Comparison of ENCODE assay signal across 8 cellular contexts in genomic region chr6:30541515-30542403, GRCh38. TPM values are rescaled to one million over a fixed set of nuclear protein-coding genes. Genes with fewer than 3 reads are reported as not detected.
DNase-seq lines count a peak whose midpoint lies in the region; ATAC-seq lines count a peak whose summit lies in the region.

No MANE protein-coding gene starts in this region.

- CTCF ChIA-PET in activated CD4-positive, alpha-beta T cell treated with anti-CD3 and anti-CD28 coated beads, Interleukin-2, amount 10 ng/mL, durations not matched to agents 7 days and 5 days (lab: Charles Lee) = interaction anchor here (0.6 to 8.9 kb wide), 32 partner anchors 10 to 546 kb away, joined by 3 to 113 read pairs (median 5); partner anchors contain the start of genes DHX16, GNL1 and PRR3

- peak; percentile 56 for ATAC-seq in HG03354 (IDR thresholded peaks at IDR 0.05; ENCODE audit: poor library complexity, severe bottlenecking, unreplicated experiment)
- peak; percentile 94 for ATAC-seq in left lobe of liver
- ATAC-seq in GM19351 (IDR thresholded peaks at IDR 0.05; ENCODE audit: unreplicated experiment) = no peak

- H3K4me3 Mint-ChIP-seq in activated CD4-positive, alpha-beta T cell treated with anti-CD3 and anti-CD28 coated beads, Interleukin-2, amount 10 ng/mL, durations not matched to agents 7 days and 5 days = peak overlapping the region; percentile 73

- peaks cover 38% of the 10 kb centered on the region for H3K4me1 Mint-ChIP-seq in activated CD4-positive, alpha-beta T cell treated with anti-CD3 and anti-CD28 coated beads, Interleukin-2, amount 10 ng/mL, durations not matched to agents 7 days and 5 days

- H3K9me3 Mint-ChIP-seq in activated CD4-positive, alpha-beta T cell treated with anti-CD3 and anti-CD28 coated beads, Interleukin-2, amount 10 ng/mL, durations not matched to agents 7 days and 5 days = no peaks in the 10 kb centered on the region

- DNase-seq in DMS 273 (lab: John Stamatoyannopoulos, UW; ENCODE audit: unreplicated experiment) (peak; percentile 91), NCI-H69 (lab: John Stamatoyannopoulos, UW) (peak; percentile 84), dedifferentiated amniotic fluid mesenchymal stem cell (ENCODE audit: extremely low spot score) (peak; percentile 85), left lobe of liver (ENCODE audit: low spot score) (peak; percentile 78)
- DNase-seq in activated CD4-positive, alpha-beta T cell treated with anti-CD3 and anti-CD28 coated beads, Interleukin-2, amount 10 ng/mL, durations not matched to agents 7 days and 5 days = peak; percentile 83
- DNase-seq in stimulated activated CD4-positive, alpha-beta T cell treated with anti-CD3 and anti-CD28 coated beads, Interleukin-2, amount 100 ng/mL, for 24 hours = peak; percentile 82

- H3K27ac Mint-ChIP-seq in activated CD4-positive, alpha-beta T cell treated with anti-CD3 and anti-CD28 coated beads, Interleukin-2, amount 10 ng/mL, durations not matched to agents 7 days and 5 days = peak overlapping the region; percentile 92

- POLR2A ChIA-PET in activated CD4-positive, alpha-beta T cell treated with anti-CD3 and anti-CD28 coated beads, Interleukin-2, amount 10 ng/mL, durations not matched to agents 7 days and 5 days (lab: Charles Lee) = interaction anchor here (0.8 to 1.0 kb wide), 2 partner anchors 9 to 48 kb away, joined by 3 to 4 read pairs; no protein-coding TSS in a partner anchor

- peaks cover 7% of the 10 kb centered on the region for H3K27me3 Mint-ChIP-seq in activated CD4-positive, alpha-beta T cell treated with anti-CD3 and anti-CD28 coated beads, Interleukin-2, amount 10 ng/mL, durations not matched to agents 7 days and 5 days

- peaks cover 12% of the 10 kb centered on the region for H3K36me3 Mint-ChIP-seq in activated CD4-positive, alpha-beta T cell treated with anti-CD3 and anti-CD28 coated beads, Interleukin-2, amount 10 ng/mL, durations not matched to agents 7 days and 5 days (ENCODE audit: low read depth)

RNA-seq across cellular contexts. Expression of gene GNL1, which starts 14.5 kb away (rescaled TPM):
- 10 to 100 TPM; 51.5 to 59.9 TPM for total RNA-seq in activated CD4-positive, alpha-beta T cell treated with anti-CD3 and anti-CD28 coated beads, Interleukin-2, amount 10 ng/mL, durations not matched to agents 7 days and 5 days
- total RNA-seq in left lobe of liver = 24.0 TPM

RNA-seq across cellular contexts. Expression of gene PRR3, which starts 15.3 kb away (rescaled TPM):
- total RNA-seq in activated CD4-positive, alpha-beta T cell treated with anti-CD3 and anti-CD28 coated beads, Interleukin-2, amount 10 ng/mL, durations not matched to agents 7 days and 5 days = 10 to 100 TPM; 16.0 to 22.2 TPM
- 2.3 TPM for total RNA-seq in left lobe of liver

RNA-seq across cellular contexts. Expression of gene ABCF1, which starts 29.5 kb away (rescaled TPM):
- total RNA-seq in activated CD4-positive, alpha-beta T cell treated with anti-CD3 and anti-CD28 coated beads, Interleukin-2, amount 10 ng/mL, durations not matched to agents 7 days and 5 days = 10 to 100 TPM; 72.2 to 78.0 TPM
- total RNA-seq in left lobe of liver = 24.4 TPM

RNA-seq across cellular contexts. Expression of gene HLA-E, which starts 52.5 kb away (rescaled TPM):
- 100 to 1,000 TPM; 706 to 753 TPM for total RNA-seq in activated CD4-positive, alpha-beta T cell treated with anti-CD3 and anti-CD28 coated beads, Interleukin-2, amount 10 ng/mL, durations not matched to agents 7 days and 5 days
- total RNA-seq in left lobe of liver = 141 TPM
